In genomic region chr15:47964229-47964628, GRCh38 we compare ENCODE assay signal across 15 cellular contexts.
A peak's percentile ranks its signal among the peaks of the same experiment; 100 is the strongest.
DNase-seq lines count a peak whose midpoint lies in the region; ATAC-seq, FAIRE-seq and TF ChIP-seq lines count a peak whose summit lies in the region.
"Had no signal": no experiment of that assay in that cellular context is flagged by ENCODE, and none has a peak within 500 bp of the region (broad histone marks: within the 10 kb centered on the region; RNA-seq: fewer than 3 reads in every experiment).

No MANE protein-coding gene starts in this region.

- in situ Hi-C loops in HAP-1 (cut with MboI; ENCODE audit: low sequenced_read_pairs), result no loop called here

- no peaks in the 10 kb centered on the region for H4K20me1 ChIP-seq in keratinocyte (ENCODE audit: control insufficient read depth, extremely low read depth, insufficient read depth, low read length)

- peaks cover 3% of the 10 kb centered on the region for H3K4me1 Mint-ChIP-seq in activated T-helper 17 cell treated with anti-CD3 and anti-CD28 coated beads, Interleukin-2, amount 50 U/mL, for 72 hours

- peaks cover 10% of the 10 kb centered on the region for H3K27me3 Mint-ChIP-seq in activated T-helper 17 cell treated with anti-CD3 and anti-CD28 coated beads, Interleukin-2, amount 50 U/mL, for 72 hours

- FAIRE-seq in bronchial epithelial cell (lab: Jason Lieb, UNC), result no peak
- FAIRE-seq in keratinocyte (lab: Jason Lieb, UNC), result peak; percentile 61
- FAIRE-seq: A204.1, GM12878 had no signal

- ATAC-seq in activated T-helper 17 cell treated with anti-CD3 and anti-CD28 coated beads, Interleukin-2, amount 50 U/mL, for 72 hours (replicated peaks), result no peak
- ATAC-seq: GM12878, GM23338 had no signal

- TF ChIP-seq CTCF in bronchial epithelial cell (IDR thresholded peaks at IDR 0.05; ENCODE audit: insufficient read depth, low read length, severe bottlenecking) (no peak), keratinocyte (optimal IDR thresholded peaks at IDR 0.05 in 1 of 3, IDR thresholded peaks at IDR 0.05 in 1 of 3, conservative IDR thresholded peaks at IDR 0.05 in 1 of 3; ENCODE audit: extremely low read depth in 1 of 3, insufficient read depth in 2 of 3, low read length in 3 of 3) (no peak), right atrium auricular region (IDR thresholded peaks at IDR 0.05) (no peak)

- H3K27ac ChIP-seq in keratinocyte (ENCODE audit: control insufficient read depth, insufficient read depth, low read length) (no peak overlapping the region), right atrium auricular region (no peak overlapping the region)
- H3K27ac ChIP-seq: C4-2B had no signal

- H3K9me3 ChIP-seq in HAP-1 (no peaks in the 10 kb centered on the region), keratinocyte (ENCODE audit: control insufficient read depth, low read depth, low read length) (no peaks in the 10 kb centered on the region), right atrium auricular region (no peaks in the 10 kb centered on the region)
- H3K9me3 ChIP-seq: BE2C had no signal

- no peak overlapping the region for H3K27ac Mint-ChIP-seq in activated T-helper 17 cell treated with anti-CD3 and anti-CD28 coated beads, Interleukin-2, amount 50 U/mL, for 72 hours
- H3K27ac Mint-ChIP-seq: CD4-positive, alpha-beta memory T cell; GM23338; H9 had no signal

- dilution Hi-C loops in keratinocyte (cut with MboI; ENCODE audit: extremely low pct_ligation_motif_present, low sequenced_read_pairs), result no loop called here

- H3K4me3 ChIP-seq in HAP-1, result no peak overlapping the region
- H3K4me3 ChIP-seq in bronchial epithelial cell (ENCODE audit: low read depth, low read length), result no peak overlapping the region
- H3K4me3 ChIP-seq in keratinocyte (ENCODE audit: control insufficient read depth in 2 of 3, extremely low read depth in 1 of 3, insufficient read depth in 2 of 3, low read depth in 1 of 3, low read length in 3 of 3), result no peak overlapping the region
- no peak overlapping the region for H3K4me3 ChIP-seq in right atrium auricular region
- H3K4me3 ChIP-seq in H7 (ENCODE audit: insufficient read depth, low read depth, low read length), result no peak overlapping the region
- H3K4me3 ChIP-seq: GM12878, GM23338 had no signal

- no peak overlapping the region for H3K4me3 Mint-ChIP-seq in activated T-helper 17 cell treated with anti-CD3 and anti-CD28 coated beads, Interleukin-2, amount 50 U/mL, for 72 hours
- H3K4me3 Mint-ChIP-seq: CD4-positive, alpha-beta memory T cell; GM23338; H9 had no signal

- DNase-seq in HAP-1 (ENCODE audit: low spot score in 2 of 2) (peak; percentile 8 to 15), NCI-H345 (lab: John Stamatoyannopoulos, UW) (peak; percentile 58), bronchial epithelial cell (ENCODE audit: low read depth) (peak; percentile 20), keratinocyte (ENCODE audit: low read depth, low spot score) (no peak), right atrium auricular region (ENCODE audit: low spot score) (no peak), H7 (no peak)
- DNase-seq: BE2C; CD4-positive, alpha-beta memory T cell; DMS79; H9 had no signal

- no peak overlapping the region for H3K9ac ChIP-seq in keratinocyte (ENCODE audit: control insufficient read depth, extremely low read depth, insufficient read depth, low read length)

- H3K9me3 Mint-ChIP-seq in activated T-helper 17 cell treated with anti-CD3 and anti-CD28 coated beads, Interleukin-2, amount 50 U/mL, for 72 hours, result peaks cover 4% of the 10 kb centered on the region
- H3K9me3 Mint-ChIP-seq: GM23338, H9 had no signal

- H3K4me1 ChIP-seq in HAP-1, result peaks cover 16% of the 10 kb centered on the region
- peaks cover 30% of the 10 kb centered on the region for H3K4me1 ChIP-seq in keratinocyte (ENCODE audit: control insufficient read depth, extremely low read depth, insufficient read depth, low read length)
- H3K4me1 ChIP-seq in right atrium auricular region, result no peaks in the 10 kb centered on the region
- H3K4me1 ChIP-seq: BE2C had no signal

- no peaks in the 10 kb centered on the region for H3K9me1 ChIP-seq in keratinocyte (ENCODE audit: control insufficient read depth, extremely low read depth, insufficient read depth, low read length)

- H3K79me2 ChIP-seq in keratinocyte (ENCODE audit: control insufficient read depth, insufficient read depth, low read length), result no peaks in the 10 kb centered on the region

- H3K4me2 ChIP-seq in keratinocyte (ENCODE audit: control insufficient read depth, extremely low read depth, insufficient read depth, low read depth, low read length), result peak overlapping the region; percentile 18
- H3K4me2 ChIP-seq: GM23338 had no signal

- peak overlapping the region; percentile 47 for H2AFZ ChIP-seq in keratinocyte (ENCODE audit: control insufficient read depth, low read length)

- H3K36me3 Mint-ChIP-seq in activated T-helper 17 cell treated with anti-CD3 and anti-CD28 coated beads, Interleukin-2, amount 50 U/mL, for 72 hours (ENCODE audit: low read depth), result no peaks in the 10 kb centered on the region
- H3K36me3 Mint-ChIP-seq: CD4-positive, alpha-beta memory T cell had no signal

- no peaks in the 10 kb centered on the region for H3K36me3 ChIP-seq in HAP-1 (replicated peaks)
- H3K36me3 ChIP-seq in bronchial epithelial cell (ENCODE audit: control insufficient read depth, insufficient read depth, low read length), result no peaks in the 10 kb centered on the region
- no peaks in the 10 kb centered on the region for H3K36me3 ChIP-seq in keratinocyte (ENCODE audit: control insufficient read depth in 2 of 2, extremely low read depth in 1 of 2, insufficient read depth in 2 of 2, low read length in 2 of 2)
- no peaks in the 10 kb centered on the region for H3K36me3 ChIP-seq in right atrium auricular region
- H3K36me3 ChIP-seq in H7 (replicated peaks; ENCODE audit: control insufficient read depth, insufficient read depth, low read length), result no peaks in the 10 kb centered on the region
- H3K36me3 ChIP-seq: BE2C had no signal

- H3K27me3 ChIP-seq in HAP-1 (ENCODE audit: low read depth), result peaks cover under 1% of the 10 kb centered on the region; the same call in 1 of the 2 replicates
- H3K27me3 ChIP-seq in bronchial epithelial cell (ENCODE audit: control insufficient read depth, insufficient read depth, low read length), result no peaks in the 10 kb centered on the region
- H3K27me3 ChIP-seq in keratinocyte (ENCODE audit: control insufficient read depth, extremely low read depth, insufficient read depth, low read length), result no peaks in the 10 kb centered on the region
- no peaks in the 10 kb centered on the region for H3K27me3 ChIP-seq in right atrium auricular region
- H3K27me3 ChIP-seq in H7 (ENCODE audit: control insufficient read depth, insufficient read depth, low read length), result no peaks in the 10 kb centered on the region
- H3K27me3 ChIP-seq: BE2C had no signal

Comparison
In these comparisons a context has a peak if more than half of its experiments do, and no peak if none do; other contexts are left out.
1. DNase-seq: peak in HAP-1 (2 of 2), NCI-H345 (single experiment) and bronchial epithelial cell (single experiment); none in keratinocyte (single experiment), right atrium auricular region (single experiment) and H7 (single experiment).